Comparison of ENCODE assay signal across 11 cellular contexts in genomic region chr6:111685506-111685905, GRCh38.
DNase-seq lines count a peak whose midpoint lies in the region; TF ChIP-seq lines count a peak whose summit lies in the region.
"Had no signal": no experiment of that assay in that cellular context is flagged by ENCODE, and none has a peak within 500 bp of the region (broad histone marks: within the 10 kb centered on the region; RNA-seq: fewer than 3 reads in every experiment).

No MANE protein-coding gene starts in this region.

- peak overlapping the region; percentile 90 for H2AFZ ChIP-seq in parathyroid adenoma

- 52% methylated on average over 2 of the region's 2 CpGs for WGBS in esophagus muscularis mucosa

- no peaks in the 10 kb centered on the region for H3K9me3 ChIP-seq in BLaER1
- H3K9me3 ChIP-seq in esophagus muscularis mucosa = no peaks in the 10 kb centered on the region
- no peaks in the 10 kb centered on the region for H3K9me3 ChIP-seq in parathyroid adenoma (ENCODE audit: control insufficient read depth, low read length)
- H3K9me3 ChIP-seq: SJSA1 had no signal

- H3K4me3 ChIP-seq in BLaER1 (no peak overlapping the region), esophagus muscularis mucosa (no peak overlapping the region), parathyroid adenoma (ENCODE audit: low read depth, low read length) (no peak overlapping the region)
- H3K4me3 ChIP-seq: GM12878, SJSA1 had no signal

- TF ChIP-seq CTCF in esophagus muscularis mucosa (IDR thresholded peaks at IDR 0.05) (no peak), parathyroid adenoma (IDR thresholded peaks at IDR 0.05) (no peak)

- TF ChIP-seq POLR2A in esophagus muscularis mucosa (IDR thresholded peaks at IDR 0.05; ENCODE audit: low read depth) = no peak

- DNase-seq in DMS153 treated with DMSO at 0.1 percent for 48 hours (lab: John Stamatoyannopoulos, UW; ENCODE audit: unreplicated experiment) (peak; percentile 7), esophagus muscularis mucosa (ENCODE audit: extremely low spot score) (no peak), NOMO-1 (lab: John Stamatoyannopoulos, UW; ENCODE audit: unreplicated experiment in 2 of 2) (no peak), medulla oblongata (ENCODE audit: extremely low spot score) (no peak), NCI-H510A treated with DMSO at 0.1 percent for 48 hours (lab: John Stamatoyannopoulos, UW) (no peak)
- DNase-seq: activated B cell treated with CpG ODN at 0.5 μM for 24 hours; activated effector memory CD4-positive, alpha-beta T cell treated with anti-CD3 and anti-CD28 coated beads, Interleukin-2, amount 50 U/mL, for 16 hours had no signal

- intact Hi-C loops in esophagus muscularis mucosa (cut with DNase I) = no loop called here

- H3K36me3 ChIP-seq in BLaER1 = peaks cover 95% of the 10 kb centered on the region
- peaks cover 0 to 21% (median 5%) of the 10 kb centered on the region in 4 donors for H3K36me3 ChIP-seq in esophagus muscularis mucosa
- no peaks in the 10 kb centered on the region for H3K36me3 ChIP-seq in parathyroid adenoma (ENCODE audit: control insufficient read depth, insufficient read depth, low read length)

- no peaks in the 10 kb centered on the region for H4K20me1 ChIP-seq in BLaER1

- H3K4me1 ChIP-seq in BLaER1 = peaks cover 45% of the 10 kb centered on the region
- H3K4me1 ChIP-seq in esophagus muscularis mucosa = peaks cover 33 to 53% (median 43%) of the 10 kb centered on the region in 4 donors
- peaks cover 23% of the 10 kb centered on the region for H3K4me1 ChIP-seq in parathyroid adenoma

- no peaks in the 10 kb centered on the region for H3K79me2 ChIP-seq in parathyroid adenoma

- H3K27ac ChIP-seq in BLaER1 = peak overlapping the region; percentile 42; the same call in 1 of the 2 replicates
- peak overlapping the region; percentile 20 to 77 (median 74) for H3K27ac ChIP-seq in esophagus muscularis mucosa (replicated peaks in 1 of 4)
- peak overlapping the region; percentile 72 for H3K27ac ChIP-seq in parathyroid adenoma
- H3K27ac ChIP-seq: SJSA1 had no signal

- no peak for TF ChIP-seq EP300 in esophagus muscularis mucosa (IDR thresholded peaks at IDR 0.05)

- no peak overlapping the region for H3K9ac ChIP-seq in BLaER1
- H3K9ac ChIP-seq in parathyroid adenoma = no peak overlapping the region

- peak overlapping the region; percentile 38 for H3K4me2 ChIP-seq in BLaER1
- H3K4me2 ChIP-seq in parathyroid adenoma (ENCODE audit: low read length) = no peak overlapping the region

- H3K27me3 ChIP-seq in BLaER1 (no peaks in the 10 kb centered on the region), esophagus muscularis mucosa (no peaks in the 10 kb centered on the region), parathyroid adenoma (ENCODE audit: control insufficient read depth, insufficient read depth, low read length) (no peaks in the 10 kb centered on the region)
- H3K27me3 ChIP-seq: SJSA1 had no signal
